Comparison of ENCODE assay signal across 3 cellular contexts in genomic region chr1:16939386-16940180, GRCh38. TPM values are rescaled to one million over a fixed set of nuclear protein-coding genes. Genes with fewer than 3 reads are reported as not detected.
"Had no signal": no experiment of that assay in that cellular context is flagged by ENCODE, and none has a peak within 500 bp of the region (broad histone marks: within the 10 kb centered on the region; RNA-seq: fewer than 3 reads in every experiment).

No MANE protein-coding gene starts in this region.

RNA-seq across cellular contexts. Expression of gene MFAP2, which starts 40.8 kb away (rescaled TPM):
- total RNA-seq: activated naive CD8-positive, alpha-beta T cell treated with anti-CD3 and anti-CD28 coated beads, Interleukin-2, amount 10 ng/mL, durations not matched to agents 7 days and 5 days; activated T-helper 17 cell treated with anti-CD3 and anti-CD28 coated beads, Interleukin-2, amount 50 U/mL, for 72 hours had no signal

RNA-seq across cellular contexts. Expression of gene RNU1-2, which starts 43.8 kb away (rescaled TPM):
- polyA plus RNA-seq: mammary epithelial cell had no signal
